10 cellular contexts compared by ENCODE assay signal in the genomic region with DNA sequence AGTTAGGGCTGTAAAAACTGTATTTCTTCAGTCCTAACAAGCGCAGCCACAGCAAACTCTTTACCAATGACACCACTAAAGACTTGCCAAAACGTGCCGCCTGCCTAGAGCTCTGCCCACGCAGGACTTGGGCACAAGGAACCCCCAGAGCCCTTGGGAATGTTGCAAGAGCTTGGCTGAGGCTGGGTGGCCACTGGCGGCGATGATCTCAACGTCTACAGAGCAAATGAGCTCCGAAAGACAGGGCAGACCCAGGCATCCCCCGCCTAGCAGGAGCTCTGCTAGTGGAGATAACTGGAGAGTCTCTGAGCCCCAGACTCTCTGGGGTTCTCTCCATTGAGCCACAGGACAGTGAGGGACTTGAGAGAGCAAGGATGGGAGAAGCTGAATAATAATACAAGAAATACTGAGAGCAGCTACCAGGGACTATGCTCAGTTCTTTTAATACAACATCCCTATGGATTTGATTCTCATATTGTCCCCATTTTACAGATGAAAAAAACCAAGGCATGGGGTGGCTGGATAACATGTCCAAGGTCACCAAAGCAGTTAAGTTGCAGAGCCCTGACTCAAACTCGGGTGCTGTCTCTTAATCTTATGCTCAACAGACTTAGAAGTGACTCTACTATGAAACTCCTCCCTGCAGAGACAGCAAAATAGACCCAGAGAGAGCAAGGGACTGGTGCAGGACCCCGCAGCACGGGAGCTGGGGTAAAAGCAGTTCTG. TPM values are rescaled to one million over a fixed set of nuclear protein-coding genes. Genes with fewer than 3 reads are reported as not detected.
A peak's percentile ranks its signal among the peaks of the same experiment; 100 is the strongest.
DNase-seq lines count a peak whose midpoint lies in the region; TF ChIP-seq lines count a peak whose summit lies in the region.
"Had no signal": no experiment of that assay in that cellular context is flagged by ENCODE, and none has a peak within 500 bp of the region (broad histone marks: within the 10 kb centered on the region; RNA-seq: fewer than 3 reads in every experiment).

No MANE protein-coding gene starts in this region.

- peak overlapping the region; percentile 93 for H3K27ac ChIP-seq in RWPE1
- peak overlapping the region; percentile 92 for H3K27ac ChIP-seq in epithelial cell of prostate
- no peak overlapping the region for H3K27ac ChIP-seq in trophoblast cell (ENCODE audit: low read depth, low read length)
- no peak overlapping the region for H3K27ac ChIP-seq in CD8-positive, alpha-beta memory T cell (ENCODE audit: low read depth, low read length)

- no peaks in the 10 kb centered on the region for H3K27me3 Mint-ChIP-seq in CD8-positive, alpha-beta memory T cell
- H3K27me3 Mint-ChIP-seq in activated CD4-positive, alpha-beta memory T cell treated with anti-CD3 and anti-CD28 coated beads for 36 hours, result no peaks in the 10 kb centered on the region

- no peaks in the 10 kb centered on the region for H3K4me1 Mint-ChIP-seq in CD8-positive, alpha-beta memory T cell
- peaks cover 2% of the 10 kb centered on the region for H3K4me1 Mint-ChIP-seq in activated CD4-positive, alpha-beta memory T cell treated with anti-CD3 and anti-CD28 coated beads for 36 hours (ENCODE audit: low read depth)
- H3K4me1 Mint-ChIP-seq: activated naive CD8-positive, alpha-beta T cell treated with anti-CD3 and anti-CD28 coated beads, Interleukin-2, amount 10 ng/mL, durations not matched to agents 7 days and 5 days had no signal

- TF ChIP-seq CTCF in RWPE1 (conservative IDR thresholded peaks at IDR 0.05; ENCODE audit: low read depth) (no peak), GM13977 (IDR thresholded peaks at IDR 0.05; ENCODE audit: extremely low read depth, insufficient read depth, missing control alignments) (no peak)

- H2BK12ac ChIP-seq in trophoblast cell (ENCODE audit: low read length), result peak overlapping the region; percentile 63

- H4K91ac ChIP-seq in trophoblast cell (ENCODE audit: low read depth, low read length), result peak overlapping the region; percentile 8

- no peak overlapping the region for H4K8ac ChIP-seq in trophoblast cell (ENCODE audit: low read depth, low read length)

- H3K4me3 Mint-ChIP-seq in CD8-positive, alpha-beta memory T cell, result no peak overlapping the region
- no peak overlapping the region for H3K4me3 Mint-ChIP-seq in activated CD4-positive, alpha-beta memory T cell treated with anti-CD3 and anti-CD28 coated beads for 36 hours
- H3K4me3 Mint-ChIP-seq: activated naive CD8-positive, alpha-beta T cell treated with anti-CD3 and anti-CD28 coated beads, Interleukin-2, amount 10 ng/mL, durations not matched to agents 7 days and 5 days had no signal

- H3K79me2 ChIP-seq in trophoblast cell (ENCODE audit: control insufficient read depth, insufficient read depth, low read length, poor library complexity), result peaks cover 36% of the 10 kb centered on the region

- peak overlapping the region; percentile 10 for H3K18ac ChIP-seq in trophoblast cell (ENCODE audit: low read length)

- WGBS in trophoblast cell (ENCODE audit: extremely low coverage, insufficient coverage, insufficient read length), result no CpG with 5 or more reads among the region's 12 CpGs

- H4K12ac ChIP-seq in trophoblast cell (ENCODE audit: low read depth, low read length), result no peak overlapping the region

- peaks cover 27% of the 10 kb centered on the region for H3K79me1 ChIP-seq in trophoblast cell (ENCODE audit: low read length)

- in situ Hi-C loops in GM13977 (cut with MboI; ENCODE audit: low pct_unique_long_range_greater_than_20kb, low sequenced_read_pairs, unreplicated experiment), result no loop called here

- H3K9ac ChIP-seq in trophoblast cell (ENCODE audit: low read length), result no peak overlapping the region

- H3K9me3 ChIP-seq in trophoblast cell (ENCODE audit: insufficient read depth, low read depth, low read length), result no peaks in the 10 kb centered on the region
- H3K9me3 ChIP-seq in CD8-positive, alpha-beta memory T cell (ENCODE audit: low read length), result no peaks in the 10 kb centered on the region

- no peak overlapping the region for H2BK120ac ChIP-seq in trophoblast cell (ENCODE audit: insufficient read depth, low read length, poor library complexity)

- H3K36me3 ChIP-seq in trophoblast cell (ENCODE audit: control insufficient read depth in 1 of 2, insufficient read depth in 2 of 2, low read length in 2 of 2), result peaks cover 5 to 6% of the 10 kb centered on the region in 2 experiments
- no peaks in the 10 kb centered on the region for H3K36me3 ChIP-seq in CD8-positive, alpha-beta memory T cell (ENCODE audit: insufficient read depth, low read length)

- H3K27ac Mint-ChIP-seq in CD8-positive, alpha-beta memory T cell, result no peak overlapping the region
- H3K27ac Mint-ChIP-seq in activated CD4-positive, alpha-beta memory T cell treated with anti-CD3 and anti-CD28 coated beads for 36 hours, result no peak overlapping the region
- H3K27ac Mint-ChIP-seq: activated naive CD8-positive, alpha-beta T cell treated with anti-CD3 and anti-CD28 coated beads, Interleukin-2, amount 10 ng/mL, durations not matched to agents 7 days and 5 days had no signal

- H3K23ac ChIP-seq in trophoblast cell (ENCODE audit: low read length), result no peak overlapping the region

- H3K4ac ChIP-seq in trophoblast cell (ENCODE audit: low read depth, low read length), result peak overlapping the region; percentile 83

- no peaks in the 10 kb centered on the region for H3K9me3 Mint-ChIP-seq in CD8-positive, alpha-beta memory T cell
- H3K9me3 Mint-ChIP-seq in activated CD4-positive, alpha-beta memory T cell treated with anti-CD3 and anti-CD28 coated beads for 36 hours, result no peaks in the 10 kb centered on the region
- H3K9me3 Mint-ChIP-seq: activated naive CD8-positive, alpha-beta T cell treated with anti-CD3 and anti-CD28 coated beads, Interleukin-2, amount 10 ng/mL, durations not matched to agents 7 days and 5 days had no signal

- H3K4me2 ChIP-seq in trophoblast cell (ENCODE audit: low read length), result no peak overlapping the region

- no peak overlapping the region for H2AFZ ChIP-seq in trophoblast cell (ENCODE audit: insufficient read depth, low read length, poor library complexity)

- CTCF ChIA-PET in RWPE1 (lab: Yijun Ruan, JAX), result interaction anchor here (1.4 kb wide), 1 partner anchor 18 kb away, joined by 4 read pairs; no protein-coding TSS in a partner anchor
- CTCF ChIA-PET in CD8-positive, alpha-beta memory T cell (lab: Charles Lee), result no interaction called here
- CTCF ChIA-PET in activated CD4-positive, alpha-beta memory T cell treated with anti-CD3 and anti-CD28 coated beads for 36 hours (lab: Charles Lee), result no interaction called here

- H3K4me3 ChIP-seq in trophoblast cell (ENCODE audit: low read depth, low read length), result no peak overlapping the region
- no peak overlapping the region for H3K4me3 ChIP-seq in CD8-positive, alpha-beta memory T cell (ENCODE audit: low read length)

- H3K27me3 ChIP-seq in trophoblast cell (ENCODE audit: insufficient read depth, low read length), result no peaks in the 10 kb centered on the region
- no peaks in the 10 kb centered on the region for H3K27me3 ChIP-seq in CD8-positive, alpha-beta memory T cell (ENCODE audit: insufficient read depth, low read length, poor library complexity, severe bottlenecking)

- H3K36me3 Mint-ChIP-seq in CD8-positive, alpha-beta memory T cell, result no peaks in the 10 kb centered on the region
- no peaks in the 10 kb centered on the region for H3K36me3 Mint-ChIP-seq in activated CD4-positive, alpha-beta memory T cell treated with anti-CD3 and anti-CD28 coated beads for 36 hours
- H3K36me3 Mint-ChIP-seq: activated naive CD8-positive, alpha-beta T cell treated with anti-CD3 and anti-CD28 coated beads, Interleukin-2, amount 10 ng/mL, durations not matched to agents 7 days and 5 days had no signal

- peaks cover 48 to 57% of the 10 kb centered on the region in 2 experiments for H3K4me1 ChIP-seq in trophoblast cell (ENCODE audit: control insufficient read depth in 1 of 2, insufficient read depth in 2 of 2, low read length in 2 of 2)
- H3K4me1 ChIP-seq in CD8-positive, alpha-beta memory T cell (ENCODE audit: insufficient read depth, low read length), result no peaks in the 10 kb centered on the region

- intact Hi-C loops in activated CD4-positive, alpha-beta memory T cell treated with anti-CD3 and anti-CD28 coated beads for 36 hours (cut with micrococcal nuclease), result no loop called here

- H3K14ac ChIP-seq in trophoblast cell (ENCODE audit: low read length), result peak overlapping the region; percentile 44

- DNase-seq in CD1c-positive myeloid dendritic cell (ENCODE audit: extremely low spot score) (peak; percentile 61), RWPE1 (ENCODE audit: low spot score) (no peak), epithelial cell of prostate (ENCODE audit: low read depth, low spot score) (no peak), trophoblast cell (no peak), D341Med (ENCODE audit: low spot score) (no peak), GM13977 (ENCODE audit: low spot score) (no peak)
- no peak for DNase-seq in CD8-positive, alpha-beta memory T cell
- no peak for DNase-seq in activated CD4-positive, alpha-beta memory T cell treated with anti-CD3 and anti-CD28 coated beads for 36 hours
- DNase-seq: activated naive CD8-positive, alpha-beta T cell treated with anti-CD3 and anti-CD28 coated beads, Interleukin-2, amount 10 ng/mL, durations not matched to agents 7 days and 5 days; NCI-H748 treated with DMSO at 0.1 percent for 48 hours had no signal

- POLR2A ChIA-PET in RWPE1 (lab: Yijun Ruan, JAX; ENCODE audit: low non-redundant PET), result interaction anchor here (0.5 to 1.6 kb wide), 4 partner anchors 8 to 32 kb away, joined by 3 to 6 read pairs (median 3); no protein-coding TSS in a partner anchor
- POLR2A ChIA-PET in CD8-positive, alpha-beta memory T cell (lab: Charles Lee), result no interaction called here
- POLR2A ChIA-PET in activated CD4-positive, alpha-beta memory T cell treated with anti-CD3 and anti-CD28 coated beads for 36 hours (lab: Charles Lee), result no interaction called here

- H2BK5ac ChIP-seq in trophoblast cell (ENCODE audit: low read depth, low read length, poor library complexity), result no peak overlapping the region

- no peak overlapping the region for H2AK5ac ChIP-seq in trophoblast cell (ENCODE audit: low read length)

RNA-seq across cellular contexts. Expression of a gene that starts 32.5 kb away (rescaled TPM):
- polyA plus RNA-seq in trophoblast cell (2013), result 21.8 and 22.1 TPM in 2 replicates
- 1 to 10 TPM; 1.8 TPM for total RNA-seq in CD8-positive, alpha-beta memory T cell
- polyA plus RNA-seq in CD8-positive, alpha-beta memory T cell, result 0.64 TPM
- total RNA-seq in activated CD4-positive, alpha-beta memory T cell treated with anti-CD3 and anti-CD28 coated beads for 36 hours, result 1 to 10 TPM; 1.1 to 1.2 TPM

Comparison
In these comparisons a context has a peak if more than half of its experiments do, and no peak if none do; other contexts are left out.
1. H3K27ac ChIP-seq: peak in RWPE1 (single experiment) and epithelial cell of prostate (single experiment); none in trophoblast cell (single experiment) and CD8-positive, alpha-beta memory T cell (single experiment).